Comparison of ENCODE assay signal across 19 cellular contexts in genomic region chr13:44561352-44561751, GRCh38.
"Had no signal": no experiment of that assay in that cellular context is flagged by ENCODE, and none has a peak within 500 bp of the region (broad histone marks: within the 10 kb centered on the region; RNA-seq: fewer than 3 reads in every experiment).

No MANE protein-coding gene starts in this region.

- H3K9me3 Mint-ChIP-seq: central memory CD8-positive, alpha-beta T cell; dendritic cell treated with granulocyte-macrophage colony-stimulating factor and Interleukin-4, amounts not matched to agents 40 ng/mL and 50 ng/mL, for 4 days; stimulated activated memory B cell treated with anti-CD40 and anti-IgM and Interleukin-4, amounts not matched to agents 10 μg/mL and 1 μg/mL and 100 μg/mL, for 72 hours; stimulated activated naive CD8-positive, alpha-beta T cell treated with anti-CD3 and anti-CD28 coated beads, Interleukin-15, Interleukin-2, amounts not matched to agents 100 ng/mL and 50 ng/mL, for 24 hours had no signal

- FAIRE-seq: endothelial cell of umbilical vein, frontal cortex had no signal

- H3K36me3 ChIP-seq: neutrophil, right atrium auricular region, upper lobe of right lung, vagina had no signal

- H3K27ac ChIP-seq: heart right ventricle, neutrophil, right atrium auricular region, tibial artery, upper lobe of right lung, vagina had no signal

- H3K27ac Mint-ChIP-seq: dendritic cell treated with granulocyte-macrophage colony-stimulating factor and Interleukin-4, amounts not matched to agents 40 ng/mL and 50 ng/mL, for 4 days; naive thymus-derived CD4-positive, alpha-beta T cell; stimulated activated memory B cell treated with anti-CD40 and anti-IgM and Interleukin-4, amounts not matched to agents 10 μg/mL and 1 μg/mL and 100 μg/mL, for 72 hours; stimulated activated naive CD8-positive, alpha-beta T cell treated with anti-CD3 and anti-CD28 coated beads, Interleukin-15, Interleukin-2, amounts not matched to agents 100 ng/mL and 50 ng/mL, for 24 hours had no signal

- H3K4me1 ChIP-seq: right atrium auricular region, upper lobe of right lung had no signal

- H3K4me3 ChIP-seq: heart right ventricle, right atrium auricular region, tibial artery, upper lobe of right lung, vagina had no signal

- ATAC-seq: heart right ventricle; left ventricle myocardium superior; naive thymus-derived CD4-positive, alpha-beta T cell; stimulated activated memory B cell treated with anti-CD40 and anti-IgM and Interleukin-4, amounts not matched to agents 10 μg/mL and 1 μg/mL and 100 μg/mL, for 72 hours; upper lobe of right lung had no signal

- H3K4me3 Mint-ChIP-seq: central memory CD8-positive, alpha-beta T cell; dendritic cell treated with granulocyte-macrophage colony-stimulating factor and Interleukin-4, amounts not matched to agents 40 ng/mL and 50 ng/mL, for 4 days; naive thymus-derived CD4-positive, alpha-beta T cell; stimulated activated memory B cell treated with anti-CD40 and anti-IgM and Interleukin-4, amounts not matched to agents 10 μg/mL and 1 μg/mL and 100 μg/mL, for 72 hours; stimulated activated naive CD8-positive, alpha-beta T cell treated with anti-CD3 and anti-CD28 coated beads, Interleukin-15, Interleukin-2, amounts not matched to agents 100 ng/mL and 50 ng/mL, for 24 hours had no signal

- DNase-seq: erythroblast; heart right ventricle; islet precursor cell; left ventricle myocardium superior; naive thymus-derived CD4-positive, alpha-beta T cell; stimulated activated CD4-positive, alpha-beta T cell treated with anti-CD3 and anti-CD28 coated beads, Interleukin-15, amount 100 ng/mL, for 24 hours; stimulated activated CD4-positive, alpha-beta T cell treated with anti-CD3 and anti-CD28 coated beads, Interleukin-1b, Interleukin-23, amount 100 ng/mL, for 48 hours; stimulated activated CD4-positive, alpha-beta T cell treated with anti-CD3 and anti-CD28 coated beads, Interleukin-4, amount 100 ng/mL, for 24 hours; tibial artery; upper lobe of right lung had no signal

- H3K9me3 ChIP-seq: heart right ventricle, neutrophil, right atrium auricular region, tibial artery, upper lobe of right lung, vagina had no signal

- H3K27me3 ChIP-seq: heart right ventricle, neutrophil, right atrium auricular region, tibial artery, upper lobe of right lung, vagina had no signal

- H3K27me3 Mint-ChIP-seq: central memory CD8-positive, alpha-beta T cell; dendritic cell treated with granulocyte-macrophage colony-stimulating factor and Interleukin-4, amounts not matched to agents 40 ng/mL and 50 ng/mL, for 4 days; naive thymus-derived CD4-positive, alpha-beta T cell; stimulated activated memory B cell treated with anti-CD40 and anti-IgM and Interleukin-4, amounts not matched to agents 10 μg/mL and 1 μg/mL and 100 μg/mL, for 72 hours; stimulated activated naive CD8-positive, alpha-beta T cell treated with anti-CD3 and anti-CD28 coated beads, Interleukin-15, Interleukin-2, amounts not matched to agents 100 ng/mL and 50 ng/mL, for 24 hours had no signal
